ENCODE assay signal across 1 cellular context in the genomic region with DNA sequence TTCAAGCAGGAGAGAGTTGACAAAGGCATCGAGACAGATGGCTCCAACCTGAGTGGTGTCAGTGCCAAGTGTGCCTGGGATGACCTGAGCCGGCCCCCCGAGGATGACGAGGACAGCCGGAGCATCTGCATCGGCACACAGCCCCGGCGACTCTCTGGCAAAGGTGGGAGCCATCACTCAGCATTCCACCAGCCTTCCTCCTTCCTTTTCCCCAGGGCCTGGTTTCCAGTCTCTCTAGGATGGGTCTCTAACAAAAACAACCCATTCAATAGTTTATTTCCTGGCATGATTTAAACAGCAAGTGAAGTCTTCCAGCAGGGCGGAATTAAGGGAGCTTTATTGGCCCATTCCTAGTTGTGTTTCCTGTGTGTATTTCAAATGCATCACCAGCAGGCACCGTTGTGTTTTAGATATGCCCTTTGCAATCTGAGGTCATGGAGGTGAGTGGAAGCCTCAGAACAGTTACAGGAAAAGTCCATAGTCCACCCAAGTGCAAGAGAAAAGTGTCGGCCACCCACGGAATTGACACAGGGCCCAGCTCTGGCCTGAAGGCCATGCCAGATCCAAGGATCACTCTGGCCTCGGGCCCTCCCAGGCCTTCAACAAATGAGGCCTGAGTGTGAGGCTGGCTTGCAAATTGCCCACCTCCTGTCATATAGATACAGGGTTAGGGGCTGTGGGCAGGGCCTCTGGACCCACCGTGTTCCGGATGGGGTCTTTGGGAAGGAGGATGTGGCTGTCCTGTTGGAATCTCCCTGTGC.
TF ChIP-seq lines count a peak whose summit lies in the region.

No MANE protein-coding gene starts in this region.

TF ChIP-seq in liver, 16 proteins besides CTCF, POLR2A, EP300 and RAD21 (continued from another document):
- TF ChIP-seq ATF3 (IDR thresholded peaks at IDR 0.05) = peak; percentile 51
- peak; percentile 99 for TF ChIP-seq MAX (IDR thresholded peaks at IDR 0.05)
- TF ChIP-seq JUND (IDR thresholded peaks at IDR 0.05) = peak; percentile 76 to 89
TF ChIP-seq in liver: peak in this region for 15.
